2 cellular contexts compared by ENCODE assay signal in genomic region chr2:172105715-172106124, GRCh38.
TF ChIP-seq lines count a peak whose summit lies in the region.

No MANE protein-coding gene starts in this region.

TF ChIP-seq in HepG2, 621 proteins besides CTCF, POLR2A, EP300 and RAD21:
- TF ChIP-seq DMTF1 (CRISPR knock-in tag; IDR thresholded peaks at IDR 0.05) (no peak), ZNF350 (CRISPR knock-in tag; IDR thresholded peaks at IDR 0.05; ENCODE audit: borderline replicate concordance, low read depth) (no peak), RNF219 (CRISPR knock-in tag; IDR thresholded peaks at IDR 0.05) (no peak), ZNF678 (CRISPR knock-in tag; IDR thresholded peaks at IDR 0.05) (0 out of 2 replicates have a peak, but pooled peaks have one; percentile 8)
TF ChIP-seq in HepG2: peak in this region for 1.

TF ChIP-seq in HEK293T, 16 proteins besides CTCF, POLR2A, EP300 and RAD21:
- TF ChIP-seq FOXK2 (IDR thresholded peaks at IDR 0.05), result no peak
- TF ChIP-seq SP1 (IDR thresholded peaks at IDR 0.05), result no peak
- no peak for TF ChIP-seq TARDBP (IDR thresholded peaks at IDR 0.05)
- no peak for TF ChIP-seq NFRKB (IDR thresholded peaks at IDR 0.05)
- no peak for TF ChIP-seq LEF1 (IDR thresholded peaks at IDR 0.05; ENCODE audit: borderline replicate concordance)
- no peak for TF ChIP-seq ELF4 (IDR thresholded peaks at IDR 0.05)
- TF ChIP-seq BHLHE40 (IDR thresholded peaks at IDR 0.05; ENCODE audit: borderline replicate concordance), result no peak
- no peak for TF ChIP-seq FOXA1 (IDR thresholded peaks at IDR 0.05)
- no peak for TF ChIP-seq FOXM1 (IDR thresholded peaks at IDR 0.05; ENCODE audit: borderline replicate concordance)
- no peak for TF ChIP-seq SUZ12 (IDR thresholded peaks at IDR 0.05)
- no peak for TF ChIP-seq L3MBTL2 (conservative IDR thresholded peaks at IDR 0.05)
- TF ChIP-seq CTBP1 (IDR thresholded peaks at IDR 0.05; ENCODE audit: borderline replicate concordance), result no peak
- no peak for TF ChIP-seq PKNOX1 (IDR thresholded peaks at IDR 0.05)
